Comparison of ENCODE assay signal across 19 cellular contexts in genomic region chr2:17818235-17818634, GRCh38. TPM values are rescaled to one million over a fixed set of nuclear protein-coding genes. Genes with fewer than 3 reads are reported as not detected.
DNase-seq lines count a peak whose midpoint lies in the region; ATAC-seq, FAIRE-seq and TF ChIP-seq lines count a peak whose summit lies in the region.
"Had no signal": no experiment of that assay in that cellular context is flagged by ENCODE, and none has a peak within 500 bp of the region (broad histone marks: within the 10 kb centered on the region; RNA-seq: fewer than 3 reads in every experiment).

No MANE protein-coding gene starts in this region.

- H3K4me2 ChIP-seq in BLaER1 (peak overlapping the region; percentile 82), Karpas-422 (ENCODE audit: low read depth, low read length, poor library complexity, severe bottlenecking) (peak overlapping the region; percentile 46), K562 (ENCODE audit: insufficient read depth, low read length) (no peak overlapping the region)
- H3K4me2 ChIP-seq: GM23338, KMS-11 had no signal

- DNase-seq in Karpas-422: no peak
- DNase-seq in K562 (ENCODE audit: extremely low read depth in 1 of 4, low spot score in 3 of 4): no peak
- DNase-seq in HuH-7 (ENCODE audit: low spot score): no peak
- DNase-seq in T1000 (lab: John Stamatoyannopoulos, UW): no peak
- no peak for DNase-seq in activated T-cell treated with anti-CD3 and anti-CD28 coated beads for 4 hours
- DNase-seq: Calu3; CD4-positive, alpha-beta T cell; DMS 273 treated with DMSO at 0.1 percent for 48 hours; H7 had no signal

- no peak overlapping the region for H3K4me3 ChIP-seq in BLaER1
- H3K4me3 ChIP-seq in Karpas-422 (ENCODE audit: low read length): no peak overlapping the region
- no peak overlapping the region for H3K4me3 ChIP-seq in K562
- H3K4me3 ChIP-seq: GM23338 had no signal

- H2AFZ ChIP-seq in Karpas-422 (ENCODE audit: low read length) (peak overlapping the region; percentile 75), K562 (ENCODE audit: low read depth, low read length) (no peak overlapping the region)
- H2AFZ ChIP-seq: GM23338 had no signal

- POLR2A ChIA-PET in K562 (lab: Yijun Ruan, JAX): interaction anchor here (1.2 kb wide), 1 partner anchor 52 kb away, joined by 3 read pairs; no protein-coding TSS in a partner anchor

- H3K79me2 ChIP-seq in Karpas-422 (ENCODE audit: low read length) (no peaks in the 10 kb centered on the region), K562 (ENCODE audit: control insufficient read depth, insufficient read depth, low read length) (no peaks in the 10 kb centered on the region)

- no TSS peak for BruUV-seq in K562 (replicated peaks; lab: Mats Ljungman, UMichigan)

- H3K9me3 ChIP-seq in BLaER1 (no peaks in the 10 kb centered on the region), Karpas-422 (ENCODE audit: low read length) (no peaks in the 10 kb centered on the region), K562 (replicated peaks; ENCODE audit: control insufficient read depth, insufficient read depth, low read depth, low read length) (no peaks in the 10 kb centered on the region)

- FAIRE-seq in A204.1 (lab: Jason Lieb, UNC): peak; percentile 3
- FAIRE-seq in K562 (lab: Jason Lieb, UNC): no peak

- peak overlapping the region; percentile 98 for H3K27ac ChIP-seq in BLaER1
- peak overlapping the region; percentile 72 for H3K27ac ChIP-seq in Karpas-422 (ENCODE audit: low read length)
- no peak overlapping the region for H3K27ac ChIP-seq in K562 (ENCODE audit: extremely low read depth, low read depth, low read length)
- H3K27ac ChIP-seq: HL-60, KMS-11 had no signal

- H3K9me1 ChIP-seq in K562 (ENCODE audit: control insufficient read depth, insufficient read depth, low read length): no peaks in the 10 kb centered on the region

- H4K20me1 ChIP-seq in BLaER1: no peaks in the 10 kb centered on the region
- H4K20me1 ChIP-seq in Karpas-422 (ENCODE audit: insufficient read depth, low read depth, low read length): no peaks in the 10 kb centered on the region
- no peaks in the 10 kb centered on the region for H4K20me1 ChIP-seq in K562 (replicated peaks; ENCODE audit: control insufficient read depth, insufficient read depth, low read length)

- TF ChIP-seq EP300 in K562 (IDR thresholded peaks at IDR 0.05; ENCODE audit: low read length): no peak

- TF ChIP-seq POLR2A in K562 (conservative IDR thresholded peaks at IDR 0.05): no peak

- TF ChIP-seq RAD21 in K562 (CRISPR knock-in tag; conservative IDR thresholded peaks at IDR 0.05 in 1 of 2, IDR thresholded peaks at IDR 0.05 in 1 of 2): no peak

- no peaks in the 10 kb centered on the region for H3K36me3 ChIP-seq in BLaER1
- H3K36me3 ChIP-seq in Karpas-422 (ENCODE audit: insufficient read depth, low read length): no peaks in the 10 kb centered on the region
- H3K36me3 ChIP-seq in K562 (ENCODE audit: control insufficient read depth, insufficient read depth, low read length): no peaks in the 10 kb centered on the region

- H3K27me3 ChIP-seq in BLaER1 (no peaks in the 10 kb centered on the region), Karpas-422 (ENCODE audit: low read length) (no peaks in the 10 kb centered on the region), K562 (ENCODE audit: control insufficient read depth in 2 of 2, insufficient read depth in 2 of 2, low read length in 2 of 2) (peaks cover 18 to 21% of the 10 kb centered on the region in 2 experiments; a peak in 4 of 5 replicates)

- ATAC-seq in K562: no peak
- no peak for ATAC-seq in HG03135 (IDR thresholded peaks at IDR 0.05; ENCODE audit: unreplicated experiment)
- ATAC-seq: GM23338 had no signal

- TF ChIP-seq CTCF in K562 (IDR thresholded peaks at IDR 0.05 in 2 of 3, conservative IDR thresholded peaks at IDR 0.05 in 1 of 3; ENCODE audit: insufficient read depth in 2 of 3, low read depth in 1 of 3, low read length in 3 of 3): no peak

- H3K4me1 ChIP-seq in BLaER1 (peaks cover 95% of the 10 kb centered on the region), Karpas-422 (ENCODE audit: low read length) (peaks cover 86% of the 10 kb centered on the region), K562 (replicated peaks in 1 of 2; ENCODE audit: control insufficient read depth in 2 of 2, insufficient read depth in 2 of 2, low read length in 2 of 2) (no peaks in the 10 kb centered on the region)

- CTCF ChIA-PET in K562 (lab: Yijun Ruan, JAX; ENCODE audit: low intra/inter-chr PET ratio): no interaction called here

- intact Hi-C loops in K562 (cut with micrococcal nuclease): no loop called here

- no peaks in the 10 kb centered on the region for H3K9me2 ChIP-seq in Karpas-422 (replicated peaks; ENCODE audit: insufficient read depth, low read length)

- H3K9ac ChIP-seq in BLaER1 (no peak overlapping the region), Karpas-422 (ENCODE audit: low read length) (peak overlapping the region; percentile 26), K562 (ENCODE audit: insufficient read depth in 1 of 2, low read depth in 2 of 2, low read length in 2 of 2) (no peak overlapping the region)
- H3K9ac ChIP-seq: KMS-11 had no signal

- 0% methylated on average over 1 of the region's 1 CpG for WGBS in K562 (ENCODE audit: insufficient coverage, low coverage, missing lambda C conversion rate)

- in situ Hi-C loops in K562 (cut with MboI): no loop called here

TF ChIP-seq in K562, 482 proteins besides CTCF, POLR2A, EP300 and RAD21:
- TF ChIP-seq ARID3B (CRISPR knock-in tag; IDR thresholded peaks at IDR 0.05; ENCODE audit: borderline replicate concordance) (no peak), MAFG (tag; conservative IDR thresholded peaks at IDR 0.05) (peak; percentile 39), C11orf30 (IDR thresholded peaks at IDR 0.05; ENCODE audit: low read depth) (peak; percentile 41), ZNF316 (IDR thresholded peaks at IDR 0.05) (peak; percentile 77)

RNA-seq across cellular contexts. Expression of gene MSGN1, which starts 2.0 kb away (rescaled TPM):
- not detected in 2 replicates for total RNA-seq in Karpas-422 (2014; rRNA removed; shearing (Covaris generic); ENCODE audit: low replicate concordance)
- not detected in 2 replicates for total RNA-seq in K562 (2011; cell fraction: chromatin; rRNA removed; ENCODE audit: low replicate concordance)
- not detected in 2 replicates for total RNA-seq in K562 (2011; cell fraction: nucleolus; rRNA removed)
- not detected in 2 replicates for total RNA-seq in K562 (2011; cell fraction: nucleoplasm; rRNA removed)
- total RNA-seq in K562 (2014; rRNA removed): not detected in 2 replicates
- not detected in 2 replicates for total RNA-seq in K562 (2014; rRNA removed; fragmentation: Illumina TruSeq; extraction: Trizol)
- total RNA-seq in K562 (2015; rRNA removed; fragmentation: Illumina TruSeq; extraction: Trizol): not detected in 2 replicates
- total RNA-seq in K562 (2021): not detected in 2 replicates
- not detected in 2 replicates for polyA plus RNA-seq in K562 (2011; rRNA removed)
- not detected in 2 replicates for polyA plus RNA-seq in K562 (2011; cell fraction: cytosol; rRNA removed)
- not detected in 2 replicates for polyA plus RNA-seq in K562 (2011; cell fraction: nucleus; rRNA removed)
- polyA plus RNA-seq in K562 (2012): not detected in 2 replicates
- not detected in 2 replicates for polyA plus RNA-seq in K562 (2014; fragmentation: Illumina TruSeq; extraction: Trizol)
- not detected for polyA plus RNA-seq in K562 (2014; fragmentation: Nextera tagmentation; extraction: Ambion mirVana)
- not detected in 2 replicates for polyA plus RNA-seq in K562 (2014; rRNA removed)
- polyA minus RNA-seq in K562 (2011; rRNA and poly(A)+ RNA removed): not detected in 2 replicates
- polyA minus RNA-seq in K562 (2011; cell fraction: cytosol; rRNA and poly(A)+ RNA removed): not detected in 2 replicates
- polyA minus RNA-seq in K562 (2011; cell fraction: nucleus; rRNA and poly(A)+ RNA removed): not detected in 2 replicates
- total RNA-seq: A673; Calu3; CD4-positive, alpha-beta T cell; Daoy; GM23338; H7 had no signal
- polyA plus RNA-seq: BJ, GM23338, IgD-negative memory B cell had no signal
